2 cellular contexts compared by ENCODE assay signal in the genomic region with DNA sequence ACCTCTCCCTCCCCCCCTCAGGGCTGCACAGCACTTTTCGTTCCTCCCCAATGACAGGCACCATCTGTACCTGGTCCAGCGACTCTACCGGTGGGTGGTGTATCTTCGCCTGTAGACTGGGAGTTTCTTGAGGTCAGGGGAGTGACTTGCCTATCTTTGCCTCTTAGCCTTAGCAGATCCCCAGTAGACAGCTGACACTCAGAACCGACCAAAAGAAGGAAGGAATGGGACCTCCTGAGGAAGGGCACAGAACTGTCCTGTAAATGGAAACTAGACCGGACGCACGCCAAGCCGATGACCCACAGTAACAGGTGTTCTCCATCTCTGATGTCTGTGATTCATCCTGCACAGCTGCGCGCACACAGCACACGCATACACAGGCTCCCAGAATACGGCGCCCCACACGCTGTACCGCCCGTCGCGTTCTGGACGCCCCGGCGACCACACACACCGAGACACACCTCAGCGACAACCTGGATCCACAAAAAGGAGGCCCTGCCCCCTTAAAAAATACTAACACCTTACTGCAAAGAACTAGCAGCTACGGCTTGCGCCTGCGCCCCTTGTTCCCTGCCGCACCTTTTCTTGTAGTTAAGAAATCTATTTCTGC.
A peak's percentile ranks its signal among the peaks of the same experiment; 100 is the strongest.
TF ChIP-seq lines count a peak whose summit lies in the region.

No MANE protein-coding gene starts in this region.

TF ChIP-seq in SK-N-SH, 30 proteins besides CTCF, POLR2A, EP300 and RAD21:
- TF ChIP-seq MEF2A (IDR thresholded peaks at IDR 0.05; ENCODE audit: borderline replicate concordance, low read depth) = no peak
- TF ChIP-seq POLR2AphosphoS5 (IDR thresholded peaks at IDR 0.05; ENCODE audit: low read depth, low read length) = no peak
- TF ChIP-seq NRF1 (IDR thresholded peaks at IDR 0.05; ENCODE audit: low read depth, low read length) = peak; percentile 63
- peak; percentile 53 for TF ChIP-seq TCF12 (IDR thresholded peaks at IDR 0.05)
- TF ChIP-seq MXI1 (IDR thresholded peaks at IDR 0.05; ENCODE audit: low read depth, low read length) = peak; percentile 51; the same call in 1 of the 2 replicates
- no peak for TF ChIP-seq CHD2 (IDR thresholded peaks at IDR 0.05; ENCODE audit: low read length, partially characterized antibody)

TF ChIP-seq in GM12878, 131 proteins besides CTCF, POLR2A, EP300 and RAD21:
- TF ChIP-seq YY1 (IDR thresholded peaks at IDR 0.05; ENCODE audit: low read depth, low read length) (peak; percentile 40; the same call in 1 of the 2 replicates), HCFC1 (IDR thresholded peaks at IDR 0.05; ENCODE audit: low read length) (no peak), SMAD1 (IDR thresholded peaks at IDR 0.05; ENCODE audit: low read depth, partially characterized antibody) (no peak), NRF1 (conservative IDR thresholded peaks at IDR 0.05; ENCODE audit: low read depth, low read length) (peak; percentile 44), MEF2A (IDR thresholded peaks at IDR 0.05; ENCODE audit: insufficient read depth, low read depth, low read length) (0 out of 2 replicates have a peak, but pooled peaks have one; percentile 21), GATAD2B (conservative IDR thresholded peaks at IDR 0.05; ENCODE audit: low read depth) (0 out of 2 replicates have a peak, but pooled peaks have one; percentile 22), POLR2AphosphoS5 (IDR thresholded peaks at IDR 0.05; ENCODE audit: low read length) (peak; percentile 59; the same call in 1 of the 2 replicates), NR2F1 (conservative IDR thresholded peaks at IDR 0.05) (peak; percentile 41; the same call in 1 of the 2 replicates), IKZF2 (IDR thresholded peaks at IDR 0.05) (peak in 1 of 2 experiments; percentile 15; a peak in 1 of 4 replicates), SMARCA5 (IDR thresholded peaks at IDR 0.05) (0 out of 2 replicates have a peak, but pooled peaks have one; percentile 36), RFX5 (IDR thresholded peaks at IDR 0.05; ENCODE audit: low read depth, low read length) (no peak), MYB (IDR thresholded peaks at IDR 0.05; ENCODE audit: borderline replicate concordance, low read depth, low read length) (no peak), IKZF1 (conservative IDR thresholded peaks at IDR 0.05) (peak; percentile 11; the same call in 1 of the 2 replicates), ZNF207 (IDR thresholded peaks at IDR 0.05; ENCODE audit: borderline replicate concordance) (no peak), RUNX3 (IDR thresholded peaks at IDR 0.05; ENCODE audit: low read length) (peak; percentile 35), SMAD5 (IDR thresholded peaks at IDR 0.05; ENCODE audit: low read depth) (peak; percentile 34; the same call in 1 of the 2 replicates), CBX5 (IDR thresholded peaks at IDR 0.05; ENCODE audit: low read depth) (peak; percentile 40; the same call in 1 of the 2 replicates), IRF4 (IDR thresholded peaks at IDR 0.05; ENCODE audit: low read depth, low read length) (peak; percentile 26; the same call in 1 of the 2 replicates), LARP7 (IDR thresholded peaks at IDR 0.05) (peak; percentile 55; the same call in 1 of the 2 replicates), EED (IDR thresholded peaks at IDR 0.05; ENCODE audit: low read depth) (0 out of 2 replicates have a peak, but pooled peaks have one; percentile 11), BHLHE40 (IDR thresholded peaks at IDR 0.05; ENCODE audit: borderline replicate concordance in 1 of 2, low read depth in 2 of 2, low read length in 1 of 2) (peak in 1 of 2 experiments; percentile 12; a peak in 1 of 4 replicates), NBN (IDR thresholded peaks at IDR 0.05) (0 out of 2 replicates have a peak, but pooled peaks have one; percentile 56), PAX5 (IDR thresholded peaks at IDR 0.05; ENCODE audit: borderline replicate concordance, low read depth, low read length) (peak; percentile 9; the same call in 1 of the 2 replicates), WRNIP1 (IDR thresholded peaks at IDR 0.05; ENCODE audit: borderline replicate concordance, low read depth, low read length) (0 out of 2 replicates have a peak, but pooled peaks have one; percentile 46), BCL11A (IDR thresholded peaks at IDR 0.05; ENCODE audit: low read depth, low read length) (0 out of 2 replicates have a peak, but pooled peaks have one; percentile 4), ETV6 (conservative IDR thresholded peaks at IDR 0.05 in 1 of 2, IDR thresholded peaks at IDR 0.05 in 1 of 2; ENCODE audit: borderline replicate concordance in 1 of 2, low read depth in 1 of 2) (peak in 1 of 2 experiments; percentile 36; a peak in 1 of 4 replicates), FOS (IDR thresholded peaks at IDR 0.05; ENCODE audit: borderline replicate concordance, extremely low read depth, insufficient read length) (no peak), TCF3 (IDR thresholded peaks at IDR 0.05; ENCODE audit: borderline replicate concordance, insufficient read depth, low read depth, low read length) (peak; percentile 93), CREB1 (IDR thresholded peaks at IDR 0.05; ENCODE audit: low read depth) (0 out of 2 replicates have a peak, but pooled peaks have one; percentile 11), RBBP5 (conservative IDR thresholded peaks at IDR 0.05) (no peak), CREM (IDR thresholded peaks at IDR 0.05; ENCODE audit: low read depth) (0 out of 2 replicates have a peak, but pooled peaks have one; percentile 8), TCF12 (IDR thresholded peaks at IDR 0.05; ENCODE audit: low read depth, low read length) (peak; percentile 94)
- TF ChIP-seq, protein P1, sequence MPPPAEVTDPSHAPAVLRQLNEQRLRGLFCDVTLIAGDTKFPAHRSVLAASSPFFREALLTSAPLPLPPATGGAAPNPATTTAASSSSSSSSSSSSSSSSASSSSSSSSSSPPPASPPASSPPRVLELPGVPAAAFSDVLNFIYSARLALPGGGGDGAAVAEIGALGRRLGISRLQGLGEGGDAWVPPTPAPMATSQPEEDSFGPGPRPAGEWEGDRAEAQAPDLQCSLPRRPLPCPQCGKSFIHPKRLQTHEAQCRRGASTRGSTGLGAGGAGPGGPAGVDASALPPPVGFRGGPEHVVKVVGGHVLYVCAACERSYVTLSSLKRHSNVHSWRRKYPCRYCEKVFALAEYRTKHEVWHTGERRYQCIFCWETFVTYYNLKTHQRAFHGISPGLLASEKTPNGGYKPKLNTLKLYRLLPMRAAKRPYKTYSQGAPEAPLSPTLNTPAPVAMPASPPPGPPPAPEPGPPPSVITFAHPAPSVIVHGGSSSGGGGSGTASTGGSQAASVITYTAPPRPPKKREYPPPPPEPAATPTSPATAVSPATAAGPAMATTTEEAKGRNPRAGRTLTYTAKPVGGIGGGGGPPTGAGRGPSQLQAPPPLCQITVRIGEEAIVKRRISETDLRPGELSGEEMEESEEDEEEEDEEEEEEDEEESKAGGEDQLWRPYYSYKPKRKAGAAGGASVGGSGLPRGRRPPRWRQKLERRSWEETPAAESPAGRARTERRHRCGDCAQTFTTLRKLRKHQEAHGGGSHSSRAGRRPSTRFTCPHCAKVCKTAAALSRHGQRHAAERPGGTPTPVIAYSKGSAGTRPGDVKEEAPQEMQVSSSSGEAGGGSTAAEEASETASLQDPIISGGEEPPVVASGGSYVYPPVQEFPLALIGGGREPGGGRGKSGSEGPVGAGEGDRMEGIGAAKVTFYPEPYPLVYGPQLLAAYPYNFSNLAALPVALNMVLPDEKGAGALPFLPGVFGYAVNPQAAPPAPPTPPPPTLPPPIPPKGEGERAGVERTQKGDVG (CRISPR knock-in tag; IDR thresholded peaks at IDR 0.05) = no peak
- TF ChIP-seq, protein P2, sequence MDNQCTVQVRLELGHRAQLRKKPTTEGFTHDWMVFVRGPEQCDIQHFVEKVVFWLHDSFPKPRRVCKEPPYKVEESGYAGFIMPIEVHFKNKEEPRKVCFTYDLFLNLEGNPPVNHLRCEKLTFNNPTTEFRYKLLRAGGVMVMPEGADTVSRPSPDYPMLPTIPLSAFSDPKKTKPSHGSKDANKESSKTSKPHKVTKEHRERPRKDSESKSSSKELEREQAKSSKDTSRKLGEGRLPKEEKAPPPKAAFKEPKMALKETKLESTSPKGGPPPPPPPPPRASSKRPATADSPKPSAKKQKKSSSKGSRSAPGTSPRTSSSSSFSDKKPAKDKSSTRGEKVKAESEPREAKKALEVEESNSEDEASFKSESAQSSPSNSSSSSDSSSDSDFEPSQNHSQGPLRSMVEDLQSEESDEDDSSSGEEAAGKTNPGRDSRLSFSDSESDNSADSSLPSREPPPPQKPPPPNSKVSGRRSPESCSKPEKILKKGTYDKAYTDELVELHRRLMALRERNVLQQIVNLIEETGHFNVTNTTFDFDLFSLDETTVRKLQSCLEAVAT (IDR thresholded peaks at IDR 0.05) = peak; percentile 36; the same call in 1 of the 2 replicates
- TF ChIP-seq, protein P3, sequence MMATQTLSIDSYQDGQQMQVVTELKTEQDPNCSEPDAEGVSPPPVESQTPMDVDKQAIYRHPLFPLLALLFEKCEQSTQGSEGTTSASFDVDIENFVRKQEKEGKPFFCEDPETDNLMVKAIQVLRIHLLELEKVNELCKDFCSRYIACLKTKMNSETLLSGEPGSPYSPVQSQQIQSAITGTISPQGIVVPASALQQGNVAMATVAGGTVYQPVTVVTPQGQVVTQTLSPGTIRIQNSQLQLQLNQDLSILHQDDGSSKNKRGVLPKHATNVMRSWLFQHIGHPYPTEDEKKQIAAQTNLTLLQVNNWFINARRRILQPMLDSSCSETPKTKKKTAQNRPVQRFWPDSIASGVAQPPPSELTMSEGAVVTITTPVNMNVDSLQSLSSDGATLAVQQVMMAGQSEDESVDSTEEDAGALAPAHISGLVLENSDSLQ (IDR thresholded peaks at IDR 0.05) = peak; percentile 46; the same call in 1 of the 2 replicates
- TF ChIP-seq, protein P4, sequence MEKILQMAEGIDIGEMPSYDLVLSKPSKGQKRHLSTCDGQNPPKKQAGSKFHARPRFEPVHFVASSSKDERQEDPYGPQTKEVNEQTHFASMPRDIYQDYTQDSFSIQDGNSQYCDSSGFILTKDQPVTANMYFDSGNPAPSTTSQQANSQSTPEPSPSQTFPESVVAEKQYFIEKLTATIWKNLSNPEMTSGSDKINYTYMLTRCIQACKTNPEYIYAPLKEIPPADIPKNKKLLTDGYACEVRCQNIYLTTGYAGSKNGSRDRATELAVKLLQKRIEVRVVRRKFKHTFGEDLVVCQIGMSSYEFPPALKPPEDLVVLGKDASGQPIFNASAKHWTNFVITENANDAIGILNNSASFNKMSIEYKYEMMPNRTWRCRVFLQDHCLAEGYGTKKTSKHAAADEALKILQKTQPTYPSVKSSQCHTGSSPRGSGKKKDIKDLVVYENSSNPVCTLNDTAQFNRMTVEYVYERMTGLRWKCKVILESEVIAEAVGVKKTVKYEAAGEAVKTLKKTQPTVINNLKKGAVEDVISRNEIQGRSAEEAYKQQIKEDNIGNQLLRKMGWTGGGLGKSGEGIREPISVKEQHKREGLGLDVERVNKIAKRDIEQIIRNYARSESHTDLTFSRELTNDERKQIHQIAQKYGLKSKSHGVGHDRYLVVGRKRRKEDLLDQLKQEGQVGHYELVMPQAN (conservative IDR thresholded peaks at IDR 0.05) = peak; percentile 33; the same call in 1 of the 2 replicates
- TF ChIP-seq, protein P5, sequence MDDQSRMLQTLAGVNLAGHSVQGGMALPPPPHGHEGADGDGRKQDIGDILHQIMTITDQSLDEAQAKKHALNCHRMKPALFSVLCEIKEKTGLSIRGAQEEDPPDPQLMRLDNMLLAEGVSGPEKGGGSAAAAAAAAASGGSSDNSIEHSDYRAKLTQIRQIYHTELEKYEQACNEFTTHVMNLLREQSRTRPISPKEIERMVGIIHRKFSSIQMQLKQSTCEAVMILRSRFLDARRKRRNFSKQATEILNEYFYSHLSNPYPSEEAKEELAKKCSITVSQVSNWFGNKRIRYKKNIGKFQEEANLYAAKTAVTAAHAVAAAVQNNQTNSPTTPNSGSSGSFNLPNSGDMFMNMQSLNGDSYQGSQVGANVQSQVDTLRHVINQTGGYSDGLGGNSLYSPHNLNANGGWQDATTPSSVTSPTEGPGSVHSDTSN (IDR thresholded peaks at IDR 0.05; ENCODE audit: insufficient replicate concordance, low read depth, low read length) = peak; percentile 16
TF ChIP-seq in GM12878: peak in this region for 29.
